Comparison of ENCODE assay signal across 1 cellular context in the genomic region with DNA sequence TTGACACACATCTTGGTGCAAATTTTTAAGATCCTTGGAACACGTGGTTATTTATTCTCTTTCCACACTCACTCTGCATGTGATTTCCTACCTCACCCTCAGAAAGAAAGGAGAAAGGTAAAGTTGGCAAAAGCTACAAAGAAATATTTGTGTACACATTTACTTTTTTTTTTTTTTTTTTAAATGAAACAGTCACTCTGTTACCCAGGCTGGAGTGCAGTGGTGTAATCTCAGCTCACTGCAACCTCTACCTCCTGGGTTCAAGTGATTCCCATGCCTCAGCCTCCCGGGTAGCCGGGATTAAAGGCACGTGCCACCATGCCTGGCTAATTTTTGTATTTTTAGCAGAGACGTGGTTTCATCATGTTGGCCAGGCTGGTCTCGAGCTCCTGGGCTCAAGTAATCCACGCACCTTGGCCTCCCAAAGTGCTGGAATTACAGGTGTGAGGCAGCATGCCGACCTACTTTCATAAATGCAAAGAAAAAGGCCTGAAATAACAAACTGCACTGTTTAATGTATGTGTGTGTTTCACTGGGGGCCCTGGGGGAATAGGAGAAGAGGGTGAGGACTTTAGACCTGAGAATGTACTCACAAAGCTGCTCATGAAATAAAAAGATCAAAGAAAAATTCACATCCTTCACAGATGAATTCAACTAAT.
TF ChIP-seq lines count a peak whose summit lies in the region.

No MANE protein-coding gene starts in this region.

TF ChIP-seq in HepG2, 621 proteins besides CTCF, POLR2A, EP300 and RAD21 (continued from another document and continues in another):
- TF ChIP-seq ZNF720 (CRISPR knock-in tag; IDR thresholded peaks at IDR 0.05) (no peak), ZFP36L2 (CRISPR knock-in tag; IDR thresholded peaks at IDR 0.05) (no peak), ZNF510 (CRISPR knock-in tag; IDR thresholded peaks at IDR 0.05; ENCODE audit: low read depth) (no peak), ZBTB7B (CRISPR knock-in tag; IDR thresholded peaks at IDR 0.05) (peak; percentile 38; the same call in 1 of the 2 replicates), ZNF550 (CRISPR knock-in tag; IDR thresholded peaks at IDR 0.05; ENCODE audit: borderline replicate concordance) (no peak), ZMYM3 (CRISPR knock-in tag; IDR thresholded peaks at IDR 0.05) (no peak), MTA1 (CRISPR knock-in tag; IDR thresholded peaks at IDR 0.05; ENCODE audit: borderline replicate concordance) (no peak), PHF21A (CRISPR knock-in tag; IDR thresholded peaks at IDR 0.05) (peak; percentile 80), ZKSCAN1 (IDR thresholded peaks at IDR 0.05; ENCODE audit: low read length) (no peak), SP4 (CRISPR knock-in tag; IDR thresholded peaks at IDR 0.05) (no peak), REL (CRISPR knock-in tag; conservative IDR thresholded peaks at IDR 0.05) (no peak), MAZ (IDR thresholded peaks at IDR 0.05; ENCODE audit: borderline replicate concordance, low read depth, low read length) (peak; percentile 41; the same call in 1 of the 2 replicates), MAZ (CRISPR knock-in tag; IDR thresholded peaks at IDR 0.05; ENCODE audit: low read depth) (no peak), MEIS1 (CRISPR knock-in tag; IDR thresholded peaks at IDR 0.05; ENCODE audit: borderline replicate concordance) (no peak), ZNF564 (CRISPR knock-in tag; IDR thresholded peaks at IDR 0.05) (no peak), NFE2L2 (IDR thresholded peaks at IDR 0.05; ENCODE audit: low read length) (no peak), BRCA1 (CRISPR knock-in tag; IDR thresholded peaks at IDR 0.05) (0 out of 2 replicates have a peak, but pooled peaks have one; percentile 49), USF2 (IDR thresholded peaks at IDR 0.05; ENCODE audit: low read depth, low read length) (no peak), USF2 (CRISPR knock-in tag; IDR thresholded peaks at IDR 0.05; ENCODE audit: borderline replicate concordance) (no peak; the same call in 1 of the 2 replicates), RFX1 (IDR thresholded peaks at IDR 0.05) (no peak), ZNF10 (CRISPR knock-in tag; IDR thresholded peaks at IDR 0.05; ENCODE audit: borderline replicate concordance, low read depth) (no peak), ZNF569 (CRISPR knock-in tag; IDR thresholded peaks at IDR 0.05; ENCODE audit: borderline replicate concordance) (no peak), SP140L (CRISPR knock-in tag; IDR thresholded peaks at IDR 0.05; ENCODE audit: borderline replicate concordance) (no peak), ZNF432 (CRISPR knock-in tag; IDR thresholded peaks at IDR 0.05; ENCODE audit: borderline replicate concordance) (no peak), ZNF383 (CRISPR knock-in tag; IDR thresholded peaks at IDR 0.05; ENCODE audit: borderline replicate concordance) (no peak), TIGD3 (CRISPR knock-in tag; IDR thresholded peaks at IDR 0.05; ENCODE audit: borderline replicate concordance) (no peak), ADNP (CRISPR knock-in tag; IDR thresholded peaks at IDR 0.05) (no peak), ZMYM2 (CRISPR knock-in tag; IDR thresholded peaks at IDR 0.05) (no peak), NFE2L1 (CRISPR knock-in tag; IDR thresholded peaks at IDR 0.05; ENCODE audit: borderline replicate concordance) (no peak), ZIK1 (CRISPR knock-in tag; IDR thresholded peaks at IDR 0.05; ENCODE audit: borderline replicate concordance, low read depth) (no peak), DPF2 (CRISPR knock-in tag; IDR thresholded peaks at IDR 0.05; ENCODE audit: borderline replicate concordance, low read depth) (no peak; the same call in 1 of the 2 replicates), ZNF543 (CRISPR knock-in tag; IDR thresholded peaks at IDR 0.05) (no peak), KLF11 (CRISPR knock-in tag; IDR thresholded peaks at IDR 0.05) (no peak), ZNF619 (CRISPR knock-in tag; IDR thresholded peaks at IDR 0.05) (no peak), TSC22D2 (CRISPR knock-in tag; IDR thresholded peaks at IDR 0.05; ENCODE audit: borderline replicate concordance) (no peak), E2F1 (CRISPR knock-in tag; IDR thresholded peaks at IDR 0.05) (no peak), HMG20A (CRISPR knock-in tag; IDR thresholded peaks at IDR 0.05; ENCODE audit: borderline replicate concordance) (0 out of 2 replicates have a peak, but pooled peaks have one; percentile 10), ZNF614 (CRISPR knock-in tag; IDR thresholded peaks at IDR 0.05; ENCODE audit: borderline replicate concordance) (peak; percentile 31; the same call in 1 of the 2 replicates), KAT8 (CRISPR knock-in tag; IDR thresholded peaks at IDR 0.05) (peak; percentile 65), FOSL2 (CRISPR knock-in tag; IDR thresholded peaks at IDR 0.05) (peak; percentile 42), POLR2G (IDR thresholded peaks at IDR 0.05; ENCODE audit: low read depth, low read length) (peak; percentile 42; the same call in 1 of the 2 replicates), NR3C1 (CRISPR knock-in tag; IDR thresholded peaks at IDR 0.05) (no peak), ZNF781 (CRISPR knock-in tag; IDR thresholded peaks at IDR 0.05; ENCODE audit: borderline replicate concordance, not compliant biosample characterization) (no peak), THAP11 (CRISPR knock-in tag; IDR thresholded peaks at IDR 0.05) (peak; percentile 61; the same call in 1 of the 2 replicates), ZNF776 (CRISPR knock-in tag; IDR thresholded peaks at IDR 0.05) (no peak), YEATS4 (CRISPR knock-in tag; IDR thresholded peaks at IDR 0.05; ENCODE audit: borderline replicate concordance) (no peak), HOXA3 (CRISPR knock-in tag; IDR thresholded peaks at IDR 0.05) (peak; percentile 40; the same call in 1 of the 2 replicates), SSRP1 (CRISPR knock-in tag; IDR thresholded peaks at IDR 0.05) (no peak), REXO4 (CRISPR knock-in tag; IDR thresholded peaks at IDR 0.05; ENCODE audit: borderline replicate concordance) (no peak), ZNF235 (CRISPR knock-in tag; IDR thresholded peaks at IDR 0.05; ENCODE audit: borderline replicate concordance) (no peak), SRSF4 (IDR thresholded peaks at IDR 0.05; ENCODE audit: low read depth, low read length, poor library complexity, severe bottlenecking) (no peak), NFYC (CRISPR knock-in tag; IDR thresholded peaks at IDR 0.05) (no peak), AGO1 (IDR thresholded peaks at IDR 0.05; ENCODE audit: low read depth, low read length, poor library complexity, severe bottlenecking) (no peak)
- TF ChIP-seq, protein P1, sequence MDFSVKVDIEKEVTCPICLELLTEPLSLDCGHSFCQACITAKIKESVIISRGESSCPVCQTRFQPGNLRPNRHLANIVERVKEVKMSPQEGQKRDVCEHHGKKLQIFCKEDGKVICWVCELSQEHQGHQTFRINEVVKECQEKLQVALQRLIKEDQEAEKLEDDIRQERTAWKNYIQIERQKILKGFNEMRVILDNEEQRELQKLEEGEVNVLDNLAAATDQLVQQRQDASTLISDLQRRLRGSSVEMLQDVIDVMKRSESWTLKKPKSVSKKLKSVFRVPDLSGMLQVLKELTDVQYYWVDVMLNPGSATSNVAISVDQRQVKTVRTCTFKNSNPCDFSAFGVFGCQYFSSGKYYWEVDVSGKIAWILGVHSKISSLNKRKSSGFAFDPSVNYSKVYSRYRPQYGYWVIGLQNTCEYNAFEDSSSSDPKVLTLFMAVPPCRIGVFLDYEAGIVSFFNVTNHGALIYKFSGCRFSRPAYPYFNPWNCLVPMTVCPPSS (IDR thresholded peaks at IDR 0.05) = no peak
- TF ChIP-seq, protein P2, sequence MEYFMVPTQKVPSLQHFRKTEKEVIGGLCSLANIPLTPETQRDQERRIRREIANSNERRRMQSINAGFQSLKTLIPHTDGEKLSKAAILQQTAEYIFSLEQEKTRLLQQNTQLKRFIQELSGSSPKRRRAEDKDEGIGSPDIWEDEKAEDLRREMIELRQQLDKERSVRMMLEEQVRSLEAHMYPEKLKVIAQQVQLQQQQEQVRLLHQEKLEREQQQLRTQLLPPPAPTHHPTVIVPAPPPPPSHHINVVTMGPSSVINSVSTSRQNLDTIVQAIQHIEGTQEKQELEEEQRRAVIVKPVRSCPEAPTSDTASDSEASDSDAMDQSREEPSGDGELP (IDR thresholded peaks at IDR 0.05; ENCODE audit: borderline replicate concordance, low read depth) = no peak; the same call in 1 of the 2 replicates
- TF ChIP-seq, protein P3, sequence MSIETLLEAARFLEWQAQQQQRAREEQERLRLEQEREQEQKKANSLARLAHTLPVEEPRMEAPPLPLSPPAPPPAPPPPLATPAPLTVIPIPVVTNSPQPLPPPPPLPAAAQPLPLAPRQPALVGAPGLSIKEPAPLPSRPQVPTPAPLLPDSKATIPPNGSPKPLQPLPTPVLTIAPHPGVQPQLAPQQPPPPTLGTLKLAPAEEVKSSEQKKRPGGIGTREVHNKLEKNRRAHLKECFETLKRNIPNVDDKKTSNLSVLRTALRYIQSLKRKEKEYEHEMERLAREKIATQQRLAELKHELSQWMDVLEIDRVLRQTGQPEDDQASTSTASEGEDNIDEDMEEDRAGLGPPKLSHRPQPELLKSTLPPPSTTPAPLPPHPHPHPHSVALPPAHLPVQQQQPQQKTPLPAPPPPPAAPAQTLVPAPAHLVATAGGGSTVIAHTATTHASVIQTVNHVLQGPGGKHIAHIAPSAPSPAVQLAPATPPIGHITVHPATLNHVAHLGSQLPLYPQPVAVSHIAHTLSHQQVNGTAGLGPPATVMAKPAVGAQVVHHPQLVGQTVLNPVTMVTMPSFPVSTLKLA (IDR thresholded peaks at IDR 0.05) = no peak
- TF ChIP-seq, protein P4, sequence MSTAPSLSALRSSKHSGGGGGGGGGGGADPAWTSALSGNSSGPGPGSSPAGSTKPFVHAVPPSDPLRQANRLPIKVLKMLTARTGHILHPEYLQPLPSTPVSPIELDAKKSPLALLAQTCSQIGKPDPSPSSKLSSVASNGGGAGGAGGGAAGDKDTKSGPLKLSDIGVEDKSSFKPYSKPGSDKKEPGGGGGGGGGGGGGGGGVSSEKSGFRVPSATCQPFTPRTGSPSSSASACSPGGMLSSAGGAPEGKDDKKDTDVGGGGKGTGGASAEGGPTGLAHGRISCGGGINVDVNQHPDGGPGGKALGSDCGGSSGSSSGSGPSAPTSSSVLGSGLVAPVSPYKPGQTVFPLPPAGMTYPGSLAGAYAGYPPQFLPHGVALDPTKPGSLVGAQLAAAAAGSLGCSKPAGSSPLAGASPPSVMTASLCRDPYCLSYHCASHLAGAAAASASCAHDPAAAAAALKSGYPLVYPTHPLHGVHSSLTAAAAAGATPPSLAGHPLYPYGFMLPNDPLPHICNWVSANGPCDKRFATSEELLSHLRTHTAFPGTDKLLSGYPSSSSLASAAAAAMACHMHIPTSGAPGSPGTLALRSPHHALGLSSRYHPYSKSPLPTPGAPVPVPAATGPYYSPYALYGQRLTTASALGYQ (CRISPR knock-in tag; IDR thresholded peaks at IDR 0.05) = peak; percentile 55; the same call in 1 of the 2 replicates
- TF ChIP-seq, protein P5, sequence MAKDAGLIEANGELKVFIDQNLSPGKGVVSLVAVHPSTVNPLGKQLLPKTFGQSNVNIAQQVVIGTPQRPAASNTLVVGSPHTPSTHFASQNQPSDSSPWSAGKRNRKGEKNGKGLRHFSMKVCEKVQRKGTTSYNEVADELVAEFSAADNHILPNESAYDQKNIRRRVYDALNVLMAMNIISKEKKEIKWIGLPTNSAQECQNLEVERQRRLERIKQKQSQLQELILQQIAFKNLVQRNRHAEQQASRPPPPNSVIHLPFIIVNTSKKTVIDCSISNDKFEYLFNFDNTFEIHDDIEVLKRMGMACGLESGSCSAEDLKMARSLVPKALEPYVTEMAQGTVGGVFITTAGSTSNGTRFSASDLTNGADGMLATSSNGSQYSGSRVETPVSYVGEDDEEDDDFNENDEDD (CRISPR knock-in tag; IDR thresholded peaks at IDR 0.05; ENCODE audit: borderline replicate concordance) = peak; percentile 52; the same call in 1 of the 2 replicates
- TF ChIP-seq, protein P6, sequence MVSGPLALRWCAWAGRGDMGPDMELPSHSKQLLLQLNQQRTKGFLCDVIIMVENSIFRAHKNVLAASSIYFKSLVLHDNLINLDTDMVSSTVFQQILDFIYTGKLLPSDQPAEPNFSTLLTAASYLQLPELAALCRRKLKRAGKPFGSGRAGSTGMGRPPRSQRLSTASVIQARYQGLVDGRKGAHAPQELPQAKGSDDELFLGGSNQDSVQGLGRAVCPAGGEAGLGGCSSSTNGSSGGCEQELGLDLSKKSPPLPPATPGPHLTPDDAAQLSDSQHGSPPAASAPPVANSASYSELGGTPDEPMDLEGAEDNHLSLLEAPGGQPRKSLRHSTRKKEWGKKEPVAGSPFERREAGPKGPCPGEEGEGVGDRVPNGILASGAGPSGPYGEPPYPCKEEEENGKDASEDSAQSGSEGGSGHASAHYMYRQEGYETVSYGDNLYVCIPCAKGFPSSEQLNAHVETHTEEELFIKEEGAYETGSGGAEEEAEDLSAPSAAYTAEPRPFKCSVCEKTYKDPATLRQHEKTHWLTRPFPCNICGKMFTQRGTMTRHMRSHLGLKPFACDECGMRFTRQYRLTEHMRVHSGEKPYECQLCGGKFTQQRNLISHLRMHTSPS (CRISPR knock-in tag; IDR thresholded peaks at IDR 0.05; ENCODE audit: low read depth) = no peak
